8 cellular contexts compared by ENCODE assay signal in genomic region chr9:96420468-96421219, GRCh38. TPM values are rescaled to one million over a fixed set of nuclear protein-coding genes. Genes with fewer than 3 reads are reported as not detected.
DNase-seq lines count a peak whose midpoint lies in the region; ATAC-seq, FAIRE-seq and TF ChIP-seq lines count a peak whose summit lies in the region.

No MANE protein-coding gene starts in this region.

- no peaks in the 10 kb centered on the region for H3K9me3 ChIP-seq in endodermal cell (ENCODE audit: control insufficient read depth, low read length)

- no peaks in the 10 kb centered on the region for H3K9me3 Mint-ChIP-seq in T-cell
- no peaks in the 10 kb centered on the region for H3K9me3 Mint-ChIP-seq in endodermal cell
- H3K9me3 Mint-ChIP-seq in mesothelial cell of epicardium = no peaks in the 10 kb centered on the region

- H3K27ac Mint-ChIP-seq in T-cell (peak overlapping the region; percentile 77 to 88), endodermal cell (peak overlapping the region; percentile 92), mesothelial cell of epicardium (peak overlapping the region; percentile 96)

- H3K36me3 ChIP-seq in endodermal cell (ENCODE audit: control insufficient read depth, insufficient read depth, low read length) = no peaks in the 10 kb centered on the region

- DNase-seq in EH (ENCODE audit: low read depth) (peak; percentile 98), HT1080 (ENCODE audit: low read depth) (peak; percentile 99), T-cell (peak in 1 of 34 experiments; percentile 6), endodermal cell (peak; percentile 80), mesothelial cell of epicardium (ENCODE audit: low spot score in 2 of 2, unreplicated experiment in 2 of 2) (no peak), urothelium cell line (ENCODE audit: low spot score) (peak; percentile 83)

- no peaks in the 10 kb centered on the region for H3K27me3 ChIP-seq in endodermal cell (ENCODE audit: control insufficient read depth, insufficient read depth, low read length, poor library complexity, severe bottlenecking)

- WGBS in endodermal cell (ENCODE audit: insufficient coverage in 1 of 2, insufficient read length in 1 of 2), 2 experiments = 28 to 53% methylated on average over 3 to 6 of the region's 6 CpGs

- ATAC-seq in T-cell (replicated peaks in 1 of 4) (no peak), GM19467 (IDR thresholded peaks at IDR 0.05; ENCODE audit: unreplicated experiment) (no peak), HG03442 (IDR thresholded peaks at IDR 0.05; ENCODE audit: unreplicated experiment) (no peak)

- peak overlapping the region; percentile 27 for H3K9ac ChIP-seq in endodermal cell (ENCODE audit: extremely low read depth, low read length, poor library complexity, severe bottlenecking)

- H3K4me3 ChIP-seq in endodermal cell (ENCODE audit: low read length) = no peak overlapping the region

- TF ChIP-seq CTCF in endodermal cell (conservative IDR thresholded peaks at IDR 0.05) (no peak), mesothelial cell of epicardium (IDR thresholded peaks at IDR 0.05; ENCODE audit: unreplicated experiment) (no peak)

- no peaks in the 10 kb centered on the region for H3K27me3 Mint-ChIP-seq in T-cell
- no peaks in the 10 kb centered on the region for H3K27me3 Mint-ChIP-seq in endodermal cell (ENCODE audit: insufficient read depth)
- H3K27me3 Mint-ChIP-seq in mesothelial cell of epicardium (ENCODE audit: low read depth) = no peaks in the 10 kb centered on the region

- H3K4me1 ChIP-seq in endodermal cell (ENCODE audit: control insufficient read depth, insufficient read depth, low read length) = peaks cover 11% of the 10 kb centered on the region

- H3K27ac ChIP-seq in endodermal cell (ENCODE audit: low read depth, low read length) = peak overlapping the region; percentile 91

- peaks cover 18 to 34% (median 29%) of the 10 kb centered on the region in 3 donors for H3K4me1 Mint-ChIP-seq in T-cell
- peaks cover 34% of the 10 kb centered on the region for H3K4me1 Mint-ChIP-seq in endodermal cell
- peaks cover 39% of the 10 kb centered on the region for H3K4me1 Mint-ChIP-seq in mesothelial cell of epicardium

- H3K36me3 Mint-ChIP-seq in T-cell (no peaks in the 10 kb centered on the region), endodermal cell (ENCODE audit: low read depth) (no peaks in the 10 kb centered on the region), mesothelial cell of epicardium (no peaks in the 10 kb centered on the region)

- POLR2A ChIA-PET in T-cell (lab: Charles Lee) = no interaction called here

- H3K4me3 Mint-ChIP-seq in T-cell (peak overlapping the region in 2 of 3 donors; percentile 72 to 85), endodermal cell (peak overlapping the region; percentile 74), mesothelial cell of epicardium (peak overlapping the region; percentile 90)

- peak; percentile 5 for FAIRE-seq in urothelium cell line (lab: Jason Lieb, UNC)

- CTCF ChIA-PET in T-cell (lab: Charles Lee) = interaction anchor here in 1 of 2 donors (1.3 kb wide), 1 partner anchor 11 kb away, joined by 3 read pairs; no protein-coding TSS in a partner anchor

RNA-seq across cellular contexts. Expression of gene ZNF367, which starts 2.5 kb away (rescaled TPM):
- 21.2 and 21.6 TPM in 2 replicates for total RNA-seq in HT1080 (2014; rRNA removed; shearing (Covaris generic))
- polyA plus RNA-seq in HT1080 (2015; cell fraction: cytosol; rRNA removed) = 10.5 and 12.8 TPM in 2 replicates
- polyA plus RNA-seq in HT1080 (2015; cell fraction: nucleus; rRNA removed) = 13.7 and 16.1 TPM in 2 replicates
- total RNA-seq in T-cell (1 to 10 TPM; 3.7 to 6.2 (median 5.8) TPM), endodermal cell (10 to 100 TPM in 1 of 2 donors, 1 to 10 TPM in 1; 7.7 to 10.6 TPM), mesothelial cell of epicardium (4.4 to 4.9 TPM (median 4.5 TPM) in 3 replicates)
- 9.5 TPM for polyA plus RNA-seq in endodermal cell (2013, experiment 1 of 2)
- 10.2 TPM for polyA plus RNA-seq in endodermal cell (2013, experiment 2 of 2)

RNA-seq across cellular contexts. Expression of gene HABP4, which starts 29.3 kb away (rescaled TPM):
- 4.3 and 4.6 TPM in 2 replicates for total RNA-seq in HT1080 (2014; rRNA removed; shearing (Covaris generic))
- polyA plus RNA-seq in HT1080 (2015; cell fraction: cytosol; rRNA removed) = 9.3 and 10.7 TPM in 2 replicates
- polyA plus RNA-seq in HT1080 (2015; cell fraction: nucleus; rRNA removed) = 5.7 and 6.2 TPM in 2 replicates
- total RNA-seq in T-cell (10 to 100 TPM; 18.2 to 30.8 (median 25.3) TPM), endodermal cell (10 to 100 TPM in 1 of 2 donors, 1 to 10 TPM in 1; 10.0 to 12.1 TPM), mesothelial cell of epicardium (14.8 to 15.5 TPM (median 15.4 TPM) in 3 replicates)
- polyA plus RNA-seq in endodermal cell (2013, experiment 1 of 2) = 26.1 TPM
- 22.3 TPM for polyA plus RNA-seq in endodermal cell (2013, experiment 2 of 2)

RNA-seq across cellular contexts. Expression of gene SLC35D2, which starts 37.1 kb away (rescaled TPM):
- 27.1 and 35.0 TPM in 2 replicates for total RNA-seq in HT1080 (2014; rRNA removed; shearing (Covaris generic))
- 30.3 and 31.5 TPM in 2 replicates for polyA plus RNA-seq in HT1080 (2015; cell fraction: cytosol; rRNA removed)
- 14.1 and 15.9 TPM in 2 replicates for polyA plus RNA-seq in HT1080 (2015; cell fraction: nucleus; rRNA removed)
- total RNA-seq in T-cell (10 to 100 TPM; 16.2 to 31.4 (median 21.8) TPM), endodermal cell (10 to 100 TPM; 31.9 to 36.2 TPM), mesothelial cell of epicardium (21.0 to 22.2 TPM (median 22.0 TPM) in 3 replicates)
- polyA plus RNA-seq in endodermal cell (2013, experiment 1 of 2) = 14.7 TPM
- polyA plus RNA-seq in endodermal cell (2013, experiment 2 of 2) = 14.5 TPM

Comparison
In these comparisons a context has a peak if more than half of its experiments do, and no peak if none do; other contexts are left out.
1. DNase-seq: peak in EH (single experiment), HT1080 (single experiment), endodermal cell (single experiment) and urothelium cell line (single experiment); none in mesothelial cell of epicardium (0 of 2).
2. Peak in every context shown above with its lines, with median percentiles within 50 percentile points of each other: H3K27ac Mint-ChIP-seq and H3K4me3 Mint-ChIP-seq.